ENCODE assay signal across 8 cellular contexts in genomic region chr5:10760976-10761841, GRCh38. TPM values are rescaled to one million over a fixed set of nuclear protein-coding genes. Genes with fewer than 3 reads are reported as not detected.
DNase-seq lines count a peak whose midpoint lies in the region; ATAC-seq, FAIRE-seq and TF ChIP-seq lines count a peak whose summit lies in the region.

A gene with protein sequence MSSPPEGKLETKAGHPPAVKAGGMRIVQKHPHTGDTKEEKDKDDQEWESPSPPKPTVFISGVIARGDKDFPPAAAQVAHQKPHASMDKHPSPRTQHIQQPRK (minus strand): TSS chr5:10761234. CDS start chr5:10761068, 166 bp downstream.

- DNase-seq in ELR (ENCODE audit: low read depth) (peak; percentile 88), H54 (ENCODE audit: insufficient read length, low spot score) (peak; percentile 94), LoVo (ENCODE audit: low spot score) (peak; percentile 93), SJCRH30 (peak; percentile 74 to 77), foreskin keratinocyte (peak in 1 of 2 donors; percentile 47), neural progenitor cell (ENCODE audit: low spot score) (peak; percentile 96), stromal cell of bone marrow (ENCODE audit: low read depth) (peak; percentile 58)
- peak; percentile 76 for DNase-seq in activated gamma-delta T cell treated with anti-CD3 and anti-CD28 coated beads, Interleukin-2, amount 50 U/mL, for 16 hours (ENCODE audit: low read depth)

- peaks cover 8% of the 10 kb centered on the region for H3K36me3 Mint-ChIP-seq in neural progenitor cell

- no peaks in the 10 kb centered on the region for H3K9me3 ChIP-seq in SJCRH30 (replicated peaks)
- H3K9me3 ChIP-seq in neural progenitor cell (ENCODE audit: low read depth): no peaks in the 10 kb centered on the region

- H3K27me3 ChIP-seq in SJCRH30: no peaks in the 10 kb centered on the region
- H3K27me3 ChIP-seq in foreskin keratinocyte: no peaks in the 10 kb centered on the region
- peaks cover 16% of the 10 kb centered on the region for H3K27me3 ChIP-seq in neural progenitor cell

- TF ChIP-seq POLR2A in H54 (IDR thresholded peaks at IDR 0.05; ENCODE audit: low read depth, low read length): peak; percentile 72

- no peaks in the 10 kb centered on the region for H3K9me3 Mint-ChIP-seq in neural progenitor cell

- peak within 1 kb of the TSS; percentile 54 for H3K9ac ChIP-seq in neural progenitor cell

- peak within 1 kb of the TSS; percentile 97 for H2AFZ ChIP-seq in neural progenitor cell (replicated peaks)

- H3K27me3 Mint-ChIP-seq in neural progenitor cell (ENCODE audit: insufficient read depth, low read depth): peaks cover 4% of the 10 kb centered on the region

- H3K27ac Mint-ChIP-seq in neural progenitor cell: peak within 1 kb of the TSS; percentile 26

- H3K4me3 ChIP-seq in SJCRH30: peak within 1 kb of the TSS; percentile 84
- peak within 1 kb of the TSS; percentile 83 for H3K4me3 ChIP-seq in neural progenitor cell

- H3K4me2 ChIP-seq in neural progenitor cell: peak within 1 kb of the TSS; percentile 77

- TF ChIP-seq CTCF in foreskin keratinocyte (conservative IDR thresholded peaks at IDR 0.05) (no peak), neural progenitor cell (IDR thresholded peaks at IDR 0.05) (no peak)

- peaks cover 32% of the 10 kb centered on the region for H3K79me2 ChIP-seq in neural progenitor cell (ENCODE audit: low read depth)

- peak within 1 kb of the TSS; percentile 79 for H3K27ac ChIP-seq in SJCRH30
- H3K27ac ChIP-seq in foreskin keratinocyte: peak within 1 kb of the TSS; percentile 93
- H3K27ac ChIP-seq in neural progenitor cell: peak within 1 kb of the TSS; percentile 48

- peaks cover 17% of the 10 kb centered on the region for H4K20me1 ChIP-seq in neural progenitor cell (ENCODE audit: low read depth)

- H3F3A ChIP-seq in neural progenitor cell (ENCODE audit: low read depth): peaks cover 7% of the 10 kb centered on the region

- peak; percentile 81 for ATAC-seq in foreskin keratinocyte

- peaks cover 25% of the 10 kb centered on the region for H3K4me1 Mint-ChIP-seq in neural progenitor cell

- peak within 1 kb of the TSS; percentile 89 for H3K4me3 Mint-ChIP-seq in neural progenitor cell

- H3K36me3 ChIP-seq in SJCRH30 (no peaks in the 10 kb centered on the region), neural progenitor cell (no peaks in the 10 kb centered on the region)

- FAIRE-seq in H54 (lab: Jason Lieb, UNC): no peak

- H3K4me1 ChIP-seq in SJCRH30 (no peaks in the 10 kb centered on the region), foreskin keratinocyte (peaks cover 15% of the 10 kb centered on the region), neural progenitor cell (peaks cover 7% of the 10 kb centered on the region)

RNA-seq across cellular contexts. Expression of the gene that starts here (rescaled TPM):
- 10.0 and 10.8 TPM in 2 replicates for total RNA-seq in SJCRH30 (2014; rRNA removed; shearing (Covaris generic))
- total RNA-seq in foreskin keratinocyte (83.5 and 93.9 TPM in 2 replicates), neural progenitor cell (ENCODE audit: low replicate concordance) (12.2 and 21.8 TPM in 2 replicates)
- 106 and 112 TPM in 2 replicates for polyA plus RNA-seq in foreskin keratinocyte
